ENCODE assay signal across 20 cellular contexts in genomic region chr17:31878703-31879073, GRCh38. TPM values are rescaled to one million over a fixed set of nuclear protein-coding genes. Genes with fewer than 3 reads are reported as not detected.
DNase-seq lines count a peak whose midpoint lies in the region; ATAC-seq and TF ChIP-seq lines count a peak whose summit lies in the region.
"Had no signal": no experiment of that assay in that cellular context is flagged by ENCODE, and none has a peak within 500 bp of the region (broad histone marks: within the 10 kb centered on the region; RNA-seq: fewer than 3 reads in every experiment).

No MANE protein-coding gene starts in this region.

- no peak overlapping the region for H3K4me3 Mint-ChIP-seq in T-helper 1 cell treated with Interleukin-12 subunit alpha and Interleukin-12 subunit beta and Interleukin-4 antibody, amounts not matched to agents 30 μg/mL and 1 μg/mL, for 36 hours
- no peak overlapping the region for H3K4me3 Mint-ChIP-seq in activated CD4-positive, alpha-beta memory T cell treated with anti-CD3 and anti-CD28 coated beads for 36 hours
- no peak overlapping the region for H3K4me3 Mint-ChIP-seq in central memory CD8-positive, alpha-beta T cell
- H3K4me3 Mint-ChIP-seq in osteocyte (ENCODE audit: unreplicated experiment): peak overlapping the region; percentile 50
- H3K4me3 Mint-ChIP-seq: IgD-negative memory B cell; naive thymus-derived CD8-positive, alpha-beta T cell had no signal

- H3K27me3 Mint-ChIP-seq in T-helper 1 cell treated with Interleukin-12 subunit alpha and Interleukin-12 subunit beta and Interleukin-4 antibody, amounts not matched to agents 30 μg/mL and 1 μg/mL, for 36 hours (ENCODE audit: low read depth): no peaks in the 10 kb centered on the region
- no peaks in the 10 kb centered on the region for H3K27me3 Mint-ChIP-seq in activated CD4-positive, alpha-beta memory T cell treated with anti-CD3 and anti-CD28 coated beads for 36 hours
- H3K27me3 Mint-ChIP-seq in central memory CD8-positive, alpha-beta T cell: no peaks in the 10 kb centered on the region
- no peaks in the 10 kb centered on the region for H3K27me3 Mint-ChIP-seq in osteocyte (ENCODE audit: unreplicated experiment)
- H3K27me3 Mint-ChIP-seq: IgD-negative memory B cell; naive thymus-derived CD8-positive, alpha-beta T cell; progenitor cell of endocrine pancreas had no signal

- H3K4me1 Mint-ChIP-seq in T-helper 1 cell treated with Interleukin-12 subunit alpha and Interleukin-12 subunit beta and Interleukin-4 antibody, amounts not matched to agents 30 μg/mL and 1 μg/mL, for 36 hours (ENCODE audit: low read depth): peaks cover 11% of the 10 kb centered on the region
- H3K4me1 Mint-ChIP-seq in activated CD4-positive, alpha-beta memory T cell treated with anti-CD3 and anti-CD28 coated beads for 36 hours (ENCODE audit: low read depth): peaks cover 14% of the 10 kb centered on the region
- no peaks in the 10 kb centered on the region for H3K4me1 Mint-ChIP-seq in central memory CD8-positive, alpha-beta T cell
- H3K4me1 Mint-ChIP-seq in osteocyte (ENCODE audit: unreplicated experiment): peaks cover 27% of the 10 kb centered on the region

- DNase-seq in T-helper 1 cell (no peak), osteocyte (ENCODE audit: extremely low spot score, unreplicated experiment) (no peak), AG20443 (ENCODE audit: low spot score) (no peak), G401 (ENCODE audit: low spot score) (no peak)
- no peak for DNase-seq in activated CD4-positive, alpha-beta memory T cell treated with anti-CD3 and anti-CD28 coated beads for 36 hours
- DNase-seq in central memory CD8-positive, alpha-beta T cell (ENCODE audit: low spot score in 2 of 2): no peak
- DNase-seq: activated gamma-delta T cell treated with Interleukin-2 at 50 U/mL for 16 hours; caudate nucleus; effector memory CD4-positive, alpha-beta T cell; heart left ventricle; naive thymus-derived CD8-positive, alpha-beta T cell; NCI-H2029; NCI-H446 treated with DMSO at 0.1 percent for 48 hours; small intestine; stimulated activated CD4-positive, alpha-beta T cell treated with anti-CD3 and anti-CD28 coated beads, Interleukin-4, amount 100 ng/mL, for 4 hours; transverse colon had no signal

- ATAC-seq in central memory CD8-positive, alpha-beta T cell (replicated peaks; ENCODE audit: extremely low read depth, poor library complexity, severe bottlenecking): no peak
- ATAC-seq in GM18870 (IDR thresholded peaks at IDR 0.05; ENCODE audit: unreplicated experiment): no peak
- ATAC-seq: heart left ventricle had no signal

- intact Hi-C loops in activated CD4-positive, alpha-beta memory T cell treated with anti-CD3 and anti-CD28 coated beads for 36 hours (cut with micrococcal nuclease): loop anchor here (1.0 kb wide), 1 partner anchor 23 kb away; the partner anchor contains the start of gene UTP6

- CTCF ChIA-PET in activated CD4-positive, alpha-beta memory T cell treated with anti-CD3 and anti-CD28 coated beads for 36 hours (lab: Charles Lee): no interaction called here

- POLR2A ChIA-PET in activated CD4-positive, alpha-beta memory T cell treated with anti-CD3 and anti-CD28 coated beads for 36 hours (lab: Charles Lee): no interaction called here

- no peaks in the 10 kb centered on the region for H3K9me3 Mint-ChIP-seq in T-helper 1 cell treated with Interleukin-12 subunit alpha and Interleukin-12 subunit beta and Interleukin-4 antibody, amounts not matched to agents 30 μg/mL and 1 μg/mL, for 36 hours
- no peaks in the 10 kb centered on the region for H3K9me3 Mint-ChIP-seq in activated CD4-positive, alpha-beta memory T cell treated with anti-CD3 and anti-CD28 coated beads for 36 hours
- H3K9me3 Mint-ChIP-seq in central memory CD8-positive, alpha-beta T cell: no peaks in the 10 kb centered on the region
- H3K9me3 Mint-ChIP-seq in osteocyte (ENCODE audit: unreplicated experiment): no peaks in the 10 kb centered on the region
- H3K9me3 Mint-ChIP-seq: IgD-negative memory B cell; naive thymus-derived CD8-positive, alpha-beta T cell had no signal

- TF ChIP-seq CTCF in osteocyte (IDR thresholded peaks at IDR 0.05): no peak

- peaks cover 37% of the 10 kb centered on the region for H3K36me3 Mint-ChIP-seq in T-helper 1 cell treated with Interleukin-12 subunit alpha and Interleukin-12 subunit beta and Interleukin-4 antibody, amounts not matched to agents 30 μg/mL and 1 μg/mL, for 36 hours (ENCODE audit: low read depth)
- peaks cover 36% of the 10 kb centered on the region for H3K36me3 Mint-ChIP-seq in activated CD4-positive, alpha-beta memory T cell treated with anti-CD3 and anti-CD28 coated beads for 36 hours
- H3K36me3 Mint-ChIP-seq in central memory CD8-positive, alpha-beta T cell (ENCODE audit: insufficient read depth): peaks cover 73% of the 10 kb centered on the region
- peaks cover 22% of the 10 kb centered on the region for H3K36me3 Mint-ChIP-seq in osteocyte (ENCODE audit: unreplicated experiment)

- in situ Hi-C loops in G401 (cut with HindIII; ENCODE audit: low sequenced_read_pairs): no loop called here

- H3K27ac Mint-ChIP-seq in T-helper 1 cell treated with Interleukin-12 subunit alpha and Interleukin-12 subunit beta and Interleukin-4 antibody, amounts not matched to agents 30 μg/mL and 1 μg/mL, for 36 hours: peak overlapping the region; percentile 69
- H3K27ac Mint-ChIP-seq in activated CD4-positive, alpha-beta memory T cell treated with anti-CD3 and anti-CD28 coated beads for 36 hours: peak overlapping the region; percentile 87
- H3K27ac Mint-ChIP-seq in central memory CD8-positive, alpha-beta T cell (ENCODE audit: low read depth): peak overlapping the region; percentile 52
- H3K27ac Mint-ChIP-seq in osteocyte (ENCODE audit: unreplicated experiment): peak overlapping the region; percentile 96
- H3K27ac Mint-ChIP-seq: progenitor cell of endocrine pancreas had no signal

RNA-seq across cellular contexts. Expression of gene COPRS, which starts 19.6 kb away (rescaled TPM):
- total RNA-seq in activated CD4-positive, alpha-beta memory T cell treated with anti-CD3 and anti-CD28 coated beads for 36 hours: 10 to 100 TPM; 49.6 to 50.3 TPM
- 51.2 and 52.9 TPM in 2 replicates for total RNA-seq in osteocyte
- 199 and 233 TPM in 2 replicates for total RNA-seq in G401 (2014; rRNA removed; shearing (Covaris generic))

RNA-seq across cellular contexts. Expression of gene UTP6, which starts 22.8 kb away (rescaled TPM):
- 100 to 1,000 TPM in 1 of 2 experiments, 10 to 100 TPM in 1; 99.4 to 109 TPM for total RNA-seq in activated CD4-positive, alpha-beta memory T cell treated with anti-CD3 and anti-CD28 coated beads for 36 hours
- total RNA-seq in osteocyte: 74.3 and 77.0 TPM in 2 replicates
- 48.0 and 59.7 TPM in 2 replicates for total RNA-seq in G401 (2014; rRNA removed; shearing (Covaris generic))

RNA-seq across cellular contexts. Expression of gene SUZ12, which starts 58.1 kb away (rescaled TPM):
- 10 to 100 TPM; 59.5 to 65.5 TPM for total RNA-seq in activated CD4-positive, alpha-beta memory T cell treated with anti-CD3 and anti-CD28 coated beads for 36 hours
- 25.4 and 27.5 TPM in 2 replicates for total RNA-seq in osteocyte
- total RNA-seq in G401 (2014; rRNA removed; shearing (Covaris generic)): 34.9 and 65.7 TPM in 2 replicates
